ENCODE assay signal across 8 cellular contexts in the genomic region with DNA sequence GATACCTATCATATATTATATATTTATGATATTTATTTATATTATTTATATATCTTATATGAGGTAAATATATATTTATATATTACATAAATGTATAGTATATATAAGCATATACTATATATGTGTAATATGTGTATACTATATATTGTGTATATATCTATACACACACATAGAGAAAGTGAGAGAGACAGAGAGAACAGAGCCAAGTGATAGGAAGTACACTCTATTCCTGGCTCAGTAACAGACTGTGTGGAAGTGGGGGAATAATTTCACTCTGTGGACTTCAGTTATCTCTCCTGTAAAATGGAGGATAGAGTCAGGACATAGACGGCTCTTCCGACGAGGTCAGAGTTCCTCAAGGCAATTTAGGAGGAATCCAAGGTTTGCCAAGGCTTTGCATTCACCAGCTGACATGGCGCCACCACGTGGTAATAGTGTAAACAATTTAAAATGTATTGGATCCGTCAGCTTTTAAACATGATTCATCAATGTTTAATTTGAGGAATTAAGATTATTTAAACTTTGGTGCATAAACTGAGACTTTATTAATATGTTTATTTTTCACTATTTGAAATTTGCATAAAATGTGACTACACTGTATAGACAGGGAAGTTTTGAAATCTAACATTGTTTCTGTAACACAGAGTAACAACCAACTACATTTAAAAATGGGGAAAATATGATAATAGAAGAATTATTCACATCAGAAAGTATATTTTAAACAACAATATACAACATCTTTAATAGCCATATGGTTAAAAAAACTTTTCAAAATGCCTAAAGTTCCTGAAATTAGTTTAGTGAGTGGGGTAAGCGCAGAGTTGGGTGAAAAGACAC.
DNase-seq lines count a peak whose midpoint lies in the region; ATAC-seq and TF ChIP-seq lines count a peak whose summit lies in the region.

No MANE protein-coding gene starts in this region.

- peaks cover 0 to 8% (median 0%) of the 10 kb centered on the region in 4 donors for H3K27me3 ChIP-seq in liver (ENCODE audit: control insufficient read depth in 4 of 4, insufficient read depth in 4 of 4, low read length in 3 of 4)

- DNase-seq in Daoy (ENCODE audit: low read depth) (peak; percentile 67), LHCN-M2 (ENCODE audit: low read depth) (peak; percentile 82), SW 1271 (lab: John Stamatoyannopoulos, UW) (peak; percentile 49 to 66)
- DNase-seq in central memory CD4-positive, alpha-beta T cell, result peak; percentile 14

- H3K4me1 ChIP-seq in liver (ENCODE audit: control insufficient read depth in 4 of 4, insufficient read depth in 4 of 4, low read length in 3 of 4), result peaks cover 0 to 4% (median 1%) of the 10 kb centered on the region in 4 donors

- H3K9ac ChIP-seq in liver (ENCODE audit: low read depth in 1 of 2, low read length in 2 of 2), result no peak overlapping the region

- H3K27ac Mint-ChIP-seq in stimulated activated memory B cell treated with anti-CD40 and anti-IgM and Interleukin-4, amounts not matched to agents 10 μg/mL and 1 μg/mL and 100 μg/mL, for 72 hours, result no peak overlapping the region

- H3K36me3 Mint-ChIP-seq in stimulated activated memory B cell treated with anti-CD40 and anti-IgM and Interleukin-4, amounts not matched to agents 10 μg/mL and 1 μg/mL and 100 μg/mL, for 72 hours, result no peaks in the 10 kb centered on the region

- WGBS in liver, result 15% methylated on average over 7 of the region's 7 CpGs

- H3K4me1 Mint-ChIP-seq in stimulated activated memory B cell treated with anti-CD40 and anti-IgM and Interleukin-4, amounts not matched to agents 10 μg/mL and 1 μg/mL and 100 μg/mL, for 72 hours, result no peaks in the 10 kb centered on the region

- H3K4me3 Mint-ChIP-seq in stimulated activated memory B cell treated with anti-CD40 and anti-IgM and Interleukin-4, amounts not matched to agents 10 μg/mL and 1 μg/mL and 100 μg/mL, for 72 hours, result peak overlapping the region; percentile 39

- no peak overlapping the region for H3K4me3 ChIP-seq in liver (ENCODE audit: low read depth in 1 of 3, low read length in 3 of 3)

- peaks cover 37% of the 10 kb centered on the region for H3K27me3 Mint-ChIP-seq in stimulated activated memory B cell treated with anti-CD40 and anti-IgM and Interleukin-4, amounts not matched to agents 10 μg/mL and 1 μg/mL and 100 μg/mL, for 72 hours

- TF ChIP-seq RAD21 in liver (IDR thresholded peaks at IDR 0.05), result peak; percentile 71 to 74

- no peaks in the 10 kb centered on the region for H3K9me3 Mint-ChIP-seq in stimulated activated memory B cell treated with anti-CD40 and anti-IgM and Interleukin-4, amounts not matched to agents 10 μg/mL and 1 μg/mL and 100 μg/mL, for 72 hours

- TF ChIP-seq CTCF in liver (IDR thresholded peaks at IDR 0.05; ENCODE audit: low read depth, low read length, missing input control), result peak; percentile 17

- no peaks in the 10 kb centered on the region for H3K36me3 ChIP-seq in liver (ENCODE audit: control insufficient read depth in 4 of 4, insufficient read depth in 3 of 4, low read depth in 1 of 4, low read length in 3 of 4)

- H3K27ac ChIP-seq in liver (ENCODE audit: low read depth in 1 of 2, low read length in 2 of 2), result no peak overlapping the region

- peak; percentile 90 for ATAC-seq in GM21367 (IDR thresholded peaks at IDR 0.05; ENCODE audit: unreplicated experiment)
- no peak for ATAC-seq in stimulated activated memory B cell treated with anti-CD40 and anti-IgM and Interleukin-4, amounts not matched to agents 10 μg/mL and 1 μg/mL and 100 μg/mL, for 72 hours
- no peak for ATAC-seq in GM19328 (IDR thresholded peaks at IDR 0.05; ENCODE audit: unreplicated experiment)

- no peaks in the 10 kb centered on the region for H3K9me3 ChIP-seq in liver (ENCODE audit: control insufficient read depth in 4 of 4, low read length in 3 of 4)

TF ChIP-seq in liver, 16 proteins besides CTCF, POLR2A, EP300 and RAD21:
- TF ChIP-seq JUND (IDR thresholded peaks at IDR 0.05) (no peak), NR2F2 (IDR thresholded peaks at IDR 0.05) (peak; percentile 20)

Comparison
In these comparisons a context has a peak if more than half of its experiments do, and no peak if none do; other contexts are left out.
1. DNase-seq: peak in every context shown above with its lines; median percentile 82 in LHCN-M2; 67 in Daoy; 58 in SW 1271; 14 in central memory CD4-positive, alpha-beta T cell.